ENCODE assay signal across 8 cellular contexts in genomic region chr2:165795011-165795410, GRCh38. TPM values are rescaled to one million over a fixed set of nuclear protein-coding genes. Genes with fewer than 3 reads are reported as not detected.
DNase-seq lines count a peak whose midpoint lies in the region; ATAC-seq and TF ChIP-seq lines count a peak whose summit lies in the region.

No MANE protein-coding gene starts in this region.

- peak overlapping the region; percentile 80 for H3K27ac Mint-ChIP-seq in activated naive CD8-positive, alpha-beta T cell treated with anti-CD3 and anti-CD28 coated beads, Interleukin-2, amount 50 U/mL, for 24 hours
- H3K27ac Mint-ChIP-seq in naive B cell, result peak overlapping the region; percentile 98 to 100 (median 99)

- no peaks in the 10 kb centered on the region for H3K36me3 Mint-ChIP-seq in activated naive CD8-positive, alpha-beta T cell treated with anti-CD3 and anti-CD28 coated beads, Interleukin-2, amount 50 U/mL, for 24 hours (ENCODE audit: low read depth)
- H3K36me3 Mint-ChIP-seq in naive B cell, result peaks cover 6 to 7% of the 10 kb centered on the region in 2 donors

- whole genome bisulfite sequencing in heart right ventricle, 2 donors, result 38 to 40% methylated on average over 2 of the region's 2 CpGs

- H3K4me3 ChIP-seq in right atrium auricular region (no peak overlapping the region), heart right ventricle (peak overlapping the region in 5 of 10 donors; percentile 51 to 70 (median 55))

- ATAC-seq in GM18511 (IDR thresholded peaks at IDR 0.05; ENCODE audit: unreplicated experiment) (peak; percentile 32), HG03025 (IDR thresholded peaks at IDR 0.05; ENCODE audit: low FRiP score, unreplicated experiment) (peak; percentile 26), naive B cell (ENCODE audit: low read depth in 2 of 2) (no peak), heart right ventricle (no peak)
- no peak for ATAC-seq in activated naive CD8-positive, alpha-beta T cell treated with anti-CD3 and anti-CD28 coated beads, Interleukin-2, amount 50 U/mL, for 24 hours

- intact Hi-C loops in heart right ventricle (cut with DNase I), result no loop called here

- H3K4me3 Mint-ChIP-seq in activated naive CD8-positive, alpha-beta T cell treated with anti-CD3 and anti-CD28 coated beads, Interleukin-2, amount 50 U/mL, for 24 hours, result peak overlapping the region; percentile 85
- peak overlapping the region; percentile 83 to 98 (median 97) for H3K4me3 Mint-ChIP-seq in naive B cell

- H3K9me3 ChIP-seq in right atrium auricular region, result no peaks in the 10 kb centered on the region
- no peaks in the 10 kb centered on the region for H3K9me3 ChIP-seq in heart right ventricle

- no peaks in the 10 kb centered on the region for H3K9me3 Mint-ChIP-seq in activated naive CD8-positive, alpha-beta T cell treated with anti-CD3 and anti-CD28 coated beads, Interleukin-2, amount 50 U/mL, for 24 hours
- peaks cover 0 to 5% (median 0%) of the 10 kb centered on the region in 7 donors for H3K9me3 Mint-ChIP-seq in naive B cell

- H3K27ac ChIP-seq in right atrium auricular region, result no peak overlapping the region
- H3K27ac ChIP-seq in heart right ventricle, result peak overlapping the region in 1 of 10 donors; percentile 83

- no peak for DNase-seq in activated naive CD8-positive, alpha-beta T cell treated with anti-CD3 and anti-CD28 coated beads, Interleukin-2, amount 50 U/mL, for 24 hours
- DNase-seq in naive B cell (no peak), HCEC 1CT (no peak), right atrium auricular region (ENCODE audit: low spot score) (no peak), heart right ventricle (no peak), NCI-H1105 treated with DMSO at 0.1 percent for 48 hours (lab: John Stamatoyannopoulos, UW) (no peak)

- H3K4me1 Mint-ChIP-seq in activated naive CD8-positive, alpha-beta T cell treated with anti-CD3 and anti-CD28 coated beads, Interleukin-2, amount 50 U/mL, for 24 hours, result peaks cover 30% of the 10 kb centered on the region
- H3K4me1 Mint-ChIP-seq in naive B cell, result peaks cover 33 to 41% (median 39%) of the 10 kb centered on the region in 3 donors

- no peak for TF ChIP-seq CTCF in right atrium auricular region (IDR thresholded peaks at IDR 0.05)
- TF ChIP-seq CTCF in heart right ventricle (IDR thresholded peaks at IDR 0.05), result no peak

- H3K27me3 ChIP-seq in right atrium auricular region, result peaks cover 4 to 15% of the 10 kb centered on the region in 2 donors
- peaks cover 16 to 43% (median 36%) of the 10 kb centered on the region in 7 donors for H3K27me3 ChIP-seq in heart right ventricle

- no peaks in the 10 kb centered on the region for H3K36me3 ChIP-seq in right atrium auricular region
- H3K36me3 ChIP-seq in heart right ventricle, result no peaks in the 10 kb centered on the region

- peaks cover 35% of the 10 kb centered on the region for H3K27me3 Mint-ChIP-seq in activated naive CD8-positive, alpha-beta T cell treated with anti-CD3 and anti-CD28 coated beads, Interleukin-2, amount 50 U/mL, for 24 hours
- no peaks in the 10 kb centered on the region for H3K27me3 Mint-ChIP-seq in naive B cell

- H3K4me1 ChIP-seq in right atrium auricular region (peaks cover 0 to 19% of the 10 kb centered on the region in 2 donors), heart right ventricle (peaks cover 5 to 24% (median 16%) of the 10 kb centered on the region in 9 donors)

RNA-seq across cellular contexts. Expression of gene GALNT3, which starts 1.0 kb away (rescaled TPM):
- 1 to 10 TPM; 2.7 to 7.0 (median 5.2) TPM for polyA plus RNA-seq in naive B cell (ENCODE audit: low read depth in 6 of 6)
- total RNA-seq in right atrium auricular region, result under 1 TPM; 0.11 to 0.47 TPM
- total RNA-seq in heart right ventricle, result under 1 TPM in 8 of 10 donors, not detected in 2; 0.13 to 0.56 (median 0.27) TPM
- polyA plus RNA-seq in heart right ventricle, result 1 to 10 TPM in 1 of 2 donors, under 1 TPM in 1; 0.16 to 1.1 TPM

Comparison
In these comparisons a context has a peak if more than half of its experiments do, and no peak if none do; other contexts are left out.
1. ATAC-seq: peak in GM18511 (single experiment) and HG03025 (single experiment); none in activated naive CD8-positive, alpha-beta T cell treated with anti-CD3 and anti-CD28 coated beads, Interleukin-2, amount 50 U/mL, for 24 hours (single experiment), naive B cell (0 of 2) and heart right ventricle (0 of 8).